In genomic region chr14:91496790-91497189, GRCh38 we compare ENCODE assay signal across 1 cellular context.
TF ChIP-seq lines count a peak whose summit lies in the region.

No MANE protein-coding gene starts in this region.

TF ChIP-seq in liver, 16 proteins besides CTCF, POLR2A, EP300 and RAD21 (continued from another document):
- TF ChIP-seq ZBTB33 (IDR thresholded peaks at IDR 0.05) (no peak), YY1 (IDR thresholded peaks at IDR 0.05) (no peak), EGR1 (IDR thresholded peaks at IDR 0.05; ENCODE audit: low read depth in 2 of 2) (no peak), RXRA (IDR thresholded peaks at IDR 0.05) (no peak), MAX (IDR thresholded peaks at IDR 0.05) (no peak)
